In the genomic region with DNA sequence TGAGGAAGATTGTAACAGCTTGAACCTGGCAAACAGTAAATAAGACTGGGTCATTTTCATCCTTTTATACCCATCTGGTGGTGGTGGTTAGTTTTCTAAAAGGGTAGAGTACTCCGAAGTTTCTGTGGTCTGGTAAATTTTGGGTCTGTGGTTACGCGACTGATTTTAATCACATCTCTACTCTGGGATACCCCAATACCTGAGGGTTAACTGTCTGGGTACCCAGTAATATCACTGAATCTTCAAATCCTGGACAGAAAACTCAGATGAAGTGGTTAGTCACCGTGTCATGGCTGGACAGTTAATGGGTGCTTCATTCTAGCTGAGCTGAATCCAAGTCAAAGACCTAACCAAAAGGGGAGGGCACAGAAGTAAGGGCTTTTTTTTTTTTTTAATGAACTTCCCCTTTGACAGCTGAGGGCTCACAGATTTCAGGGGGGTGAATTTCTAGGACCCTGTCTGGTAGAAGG, we compare ENCODE assay signal across 17 cellular contexts.
DNase-seq lines count a peak whose midpoint lies in the region; ATAC-seq and TF ChIP-seq lines count a peak whose summit lies in the region.
"Had no signal": no experiment of that assay in that cellular context is flagged by ENCODE, and none has a peak within 500 bp of the region (broad histone marks: within the 10 kb centered on the region; RNA-seq: fewer than 3 reads in every experiment).

No MANE protein-coding gene starts in this region.

- peaks cover 0 to 19% (median 18%) of the 10 kb centered on the region in 3 donors for H3K27me3 Mint-ChIP-seq in naive B cell

- H3K36me3 ChIP-seq in BLaER1 (no peaks in the 10 kb centered on the region), DND-41 (ENCODE audit: insufficient read depth, low read length) (no peaks in the 10 kb centered on the region), OCI-LY3 (replicated peaks; ENCODE audit: low read depth, low read length) (no peaks in the 10 kb centered on the region)
- H3K36me3 ChIP-seq: SJCRH30 had no signal

- peak; percentile 27; the same call in 2 of the 3 replicates for ATAC-seq in DND-41 (ENCODE audit: insufficient read depth, low read depth)
- peak; percentile 86 to 89 for ATAC-seq in naive B cell (ENCODE audit: low read depth in 2 of 2)
- no peak for ATAC-seq in GM18520 (IDR thresholded peaks at IDR 0.05; ENCODE audit: unreplicated experiment)
- ATAC-seq: HCT116 had no signal

- no peaks in the 10 kb centered on the region for H3K27me3 ChIP-seq in BLaER1
- H3K27me3 ChIP-seq in DND-41 (ENCODE audit: insufficient read depth, low read length, poor library complexity): no peaks in the 10 kb centered on the region
- H3K27me3 ChIP-seq in OCI-LY3 (ENCODE audit: low read depth, low read length): peaks cover 46% of the 10 kb centered on the region
- H3K27me3 ChIP-seq: SJCRH30 had no signal

- no peak for DNase-seq in DND-41
- peak; percentile 32 for DNase-seq in naive B cell
- DNase-seq in NCI-H526 treated with DMSO at 0.1 percent for 48 hours (lab: John Stamatoyannopoulos, UW): no peak
- no peak for DNase-seq in stimulated activated CD8-positive, alpha-beta memory T cell treated with anti-CD3 and anti-CD28 coated beads, Interleukin-4, amount 100 ng/mL, for 48 hours
- DNase-seq: C1 segment of cervical spinal cord, DMS153, GM23248, KBM-7, NCI-H1105 treated with DMSO at 0.1 percent for 48 hours, NCI-H187, NCI-H446, NCI-H748 treated with DMSO at 0.1 percent for 48 hours, SJCRH30 had no signal

- peak overlapping the region in 4 of 8 donors; percentile 2 to 67 (median 48) for H3K4me3 Mint-ChIP-seq in naive B cell

- H3K27ac Mint-ChIP-seq in naive B cell: peak overlapping the region in 3 of 6 donors; percentile 51 to 73 (median 56)

- peaks cover 15 to 28% (median 23%) of the 10 kb centered on the region in 3 donors for H3K4me1 Mint-ChIP-seq in naive B cell

- H4K20me1 ChIP-seq in BLaER1 (no peaks in the 10 kb centered on the region), DND-41 (ENCODE audit: insufficient read depth, low read length) (no peaks in the 10 kb centered on the region), OCI-LY3 (ENCODE audit: insufficient read depth, low read length) (no peaks in the 10 kb centered on the region)

- H3K9me3 ChIP-seq in BLaER1 (no peaks in the 10 kb centered on the region), DND-41 (ENCODE audit: insufficient read depth, low read length, severe bottlenecking) (no peaks in the 10 kb centered on the region), OCI-LY3 (ENCODE audit: insufficient read depth, low read length) (no peaks in the 10 kb centered on the region)
- H3K9me3 ChIP-seq: SJCRH30 had no signal

- H3K79me2 ChIP-seq in DND-41 (ENCODE audit: insufficient read depth, low read length) (no peaks in the 10 kb centered on the region), OCI-LY3 (ENCODE audit: low read length) (no peaks in the 10 kb centered on the region)

- H2AFZ ChIP-seq in DND-41 (ENCODE audit: low read depth, low read length): no peak overlapping the region
- H2AFZ ChIP-seq in OCI-LY3 (ENCODE audit: low read depth, low read length): no peak overlapping the region
- H2AFZ ChIP-seq: GM23248 had no signal

- TF ChIP-seq CTCF in DND-41 (IDR thresholded peaks at IDR 0.05; ENCODE audit: borderline replicate concordance, extremely low read depth, low read length, poor library complexity, severe bottlenecking) (no peak), OCI-LY3 (IDR thresholded peaks at IDR 0.05; ENCODE audit: low read depth, low read length) (no peak)

- no peaks in the 10 kb centered on the region for H3K36me3 Mint-ChIP-seq in naive B cell

- no peak overlapping the region for H3K27ac ChIP-seq in BLaER1
- H3K27ac ChIP-seq in DND-41 (ENCODE audit: low read length): no peak overlapping the region
- no peak overlapping the region for H3K27ac ChIP-seq in OCI-LY3 (ENCODE audit: low read length)
- H3K27ac ChIP-seq: GM23248, SJCRH30 had no signal

- no peaks in the 10 kb centered on the region for H3K9me3 Mint-ChIP-seq in naive B cell

- H3K9ac ChIP-seq in BLaER1 (no peak overlapping the region), DND-41 (ENCODE audit: low read depth, low read length) (no peak overlapping the region), OCI-LY3 (ENCODE audit: low read length) (no peak overlapping the region)
- H3K9ac ChIP-seq: GM23248 had no signal

- H3K4me1 ChIP-seq in BLaER1 (peaks cover 12% of the 10 kb centered on the region), DND-41 (ENCODE audit: insufficient read depth, low read length) (no peaks in the 10 kb centered on the region), OCI-LY3 (ENCODE audit: low read length) (peaks cover 13% of the 10 kb centered on the region)
- H3K4me1 ChIP-seq: SJCRH30 had no signal

- H3K4me2 ChIP-seq in BLaER1 (peak overlapping the region; percentile 36), DND-41 (ENCODE audit: insufficient read depth, low read length) (no peak overlapping the region), OCI-LY3 (ENCODE audit: low read length) (peak overlapping the region; percentile 68)

- H3K4me3 ChIP-seq in BLaER1: no peak overlapping the region
- no peak overlapping the region for H3K4me3 ChIP-seq in DND-41 (ENCODE audit: low read depth in 1 of 2, low read length in 2 of 2)
- H3K4me3 ChIP-seq in OCI-LY3 (ENCODE audit: low read length): peak overlapping the region; percentile 27
- H3K4me3 ChIP-seq: GM23248, SJCRH30 had no signal
